Comparison of ENCODE assay signal across 22 cellular contexts in genomic region chr12:28017126-28017872, GRCh38. TPM values are rescaled to one million over a fixed set of nuclear protein-coding genes. Genes with fewer than 3 reads are reported as not detected.
"Had no signal": no experiment of that assay in that cellular context is flagged by ENCODE, and none has a peak within 500 bp of the region (broad histone marks: within the 10 kb centered on the region; RNA-seq: fewer than 3 reads in every experiment).

No MANE protein-coding gene starts in this region.

- H3K27ac Mint-ChIP-seq: activated naive CD8-positive, alpha-beta T cell treated with anti-CD3 and anti-CD28 coated beads for 36 hours; activated T-helper 2 cell treated with anti-CD3 and anti-CD28 coated beads, Interferon-gamma antibody, Interleukin-2, Interleukin-4, amounts not matched to agents 10 μg/mL and 5 μg/mL and 100 μg/mL, durations not matched to agents 14 hours and 24 hours and 36 hours; naive thymus-derived CD4-positive, alpha-beta T cell; stimulated activated naive B cell treated with anti-CD40 and anti-IgM and Interleukin-4, amounts not matched to agents 10 μg/mL and 1 μg/mL and 100 μg/mL, for 72 hours; T-cell; T-helper 2 cell treated with Interferon-gamma antibody and Interleukin-4, amounts not matched to agents 5 μg/mL and 100 μg/mL, for 36 hours; type B pancreatic cell had no signal

- DNase-seq: activated CD8-positive, alpha-beta memory T cell treated with anti-CD3 and anti-CD28 coated beads, Interleukin-2, amount 50 U/mL, for 48 hours; activated naive CD4-positive, alpha-beta T cell; activated naive CD8-positive, alpha-beta T cell treated with anti-CD3 and anti-CD28 coated beads for 36 hours; activated T-cell treated with anti-CD3 and anti-CD28 coated beads, Interleukin-2, amount 50 U/mL, for 4 hours; erythroblast; kidney; lower lobe of right lung; naive thymus-derived CD4-positive, alpha-beta T cell; retina; sigmoid colon; stimulated activated CD4-positive, alpha-beta T cell treated with anti-CD3 and anti-CD28 coated beads, Interleukin-15, amount 100 ng/mL, for 24 hours; stimulated activated naive B cell treated with anti-CD40 and anti-IgM and Interleukin-4, amounts not matched to agents 10 μg/mL and 1 μg/mL and 100 μg/mL, for 72 hours; T-cell had no signal

- H3K4me1 Mint-ChIP-seq: activated naive CD8-positive, alpha-beta T cell treated with anti-CD3 and anti-CD28 coated beads for 36 hours; naive thymus-derived CD4-positive, alpha-beta T cell; stimulated activated naive B cell treated with anti-CD40 and anti-IgM and Interleukin-4, amounts not matched to agents 10 μg/mL and 1 μg/mL and 100 μg/mL, for 72 hours; T-cell had no signal

- H3K27me3 Mint-ChIP-seq: stimulated activated naive B cell treated with anti-CD40 and anti-IgM and Interleukin-4, amounts not matched to agents 10 μg/mL and 1 μg/mL and 100 μg/mL, for 72 hours had no signal

- H3K27me3 ChIP-seq: cardiac muscle cell, neural progenitor cell, sigmoid colon, vagina had no signal

- H3K4me3 ChIP-seq: cardiac muscle cell, lower lobe of right lung, neural progenitor cell, sigmoid colon, smooth muscle cell, thoracic aorta, vagina had no signal

- H3K4me1 ChIP-seq: lower lobe of right lung, neural progenitor cell, sigmoid colon, vagina had no signal

- H3K36me3 ChIP-seq: cardiac muscle cell, lower lobe of right lung, neural progenitor cell, sigmoid colon, thoracic aorta, vagina had no signal

- H3K4me3 Mint-ChIP-seq: activated naive CD8-positive, alpha-beta T cell treated with anti-CD3 and anti-CD28 coated beads for 36 hours; activated T-cell treated with anti-CD3 and anti-CD28 coated beads, Interleukin-2, amount 50 U/mL, for 4 hours; naive thymus-derived CD4-positive, alpha-beta T cell; neural progenitor cell; stimulated activated naive B cell treated with anti-CD40 and anti-IgM and Interleukin-4, amounts not matched to agents 10 μg/mL and 1 μg/mL and 100 μg/mL, for 72 hours; T-cell; T-helper 2 cell treated with Interferon-gamma antibody and Interleukin-4, amounts not matched to agents 5 μg/mL and 100 μg/mL, for 36 hours; type B pancreatic cell had no signal

- ATAC-seq: activated T-cell treated with anti-CD3 and anti-CD28 coated beads, Interleukin-2, amount 50 U/mL, for 4 hours; left lobe of liver; lower lobe of right lung; naive thymus-derived CD4-positive, alpha-beta T cell; stimulated activated naive B cell treated with anti-CD40 and anti-IgM and Interleukin-4, amounts not matched to agents 10 μg/mL and 1 μg/mL and 100 μg/mL, for 72 hours; T-cell had no signal

- H3K9me3 Mint-ChIP-seq: activated naive CD8-positive, alpha-beta T cell treated with anti-CD3 and anti-CD28 coated beads for 36 hours; activated T-cell treated with anti-CD3 and anti-CD28 coated beads, Interleukin-2, amount 50 U/mL, for 4 hours; activated T-helper 2 cell treated with anti-CD3 and anti-CD28 coated beads, Interferon-gamma antibody, Interleukin-2, Interleukin-4, amounts not matched to agents 10 μg/mL and 5 μg/mL and 100 μg/mL, durations not matched to agents 14 hours and 24 hours and 36 hours; neural progenitor cell; stimulated activated naive B cell treated with anti-CD40 and anti-IgM and Interleukin-4, amounts not matched to agents 10 μg/mL and 1 μg/mL and 100 μg/mL, for 72 hours; T-cell; T-helper 2 cell treated with Interferon-gamma antibody and Interleukin-4, amounts not matched to agents 5 μg/mL and 100 μg/mL, for 36 hours; type B pancreatic cell had no signal

- H3K9me3 ChIP-seq: lower lobe of right lung, sigmoid colon, thoracic aorta, vagina had no signal

- H3K36me3 Mint-ChIP-seq: activated naive CD8-positive, alpha-beta T cell treated with anti-CD3 and anti-CD28 coated beads for 36 hours; naive thymus-derived CD4-positive, alpha-beta T cell; neural progenitor cell; stimulated activated naive B cell treated with anti-CD40 and anti-IgM and Interleukin-4, amounts not matched to agents 10 μg/mL and 1 μg/mL and 100 μg/mL, for 72 hours; T-cell; type B pancreatic cell had no signal

RNA-seq across cellular contexts. Expression of gene PTHLH, which starts 44.8 kb away (rescaled TPM):
- total RNA-seq: activated naive CD8-positive, alpha-beta T cell treated with anti-CD3 and anti-CD28 coated beads for 36 hours; activated T-helper 2 cell treated with anti-CD3 and anti-CD28 coated beads, Interferon-gamma antibody, Interleukin-2, Interleukin-4, amounts not matched to agents 10 μg/mL and 5 μg/mL and 100 μg/mL, durations not matched to agents 14 hours and 24 hours and 36 hours; cardiac muscle cell; naive thymus-derived CD4-positive, alpha-beta T cell; T-cell had no signal
- polyA plus RNA-seq: cardiac muscle cell; naive thymus-derived CD4-positive, alpha-beta T cell had no signal
